ENCODE assay signal across 8 cellular contexts in the genomic region with DNA sequence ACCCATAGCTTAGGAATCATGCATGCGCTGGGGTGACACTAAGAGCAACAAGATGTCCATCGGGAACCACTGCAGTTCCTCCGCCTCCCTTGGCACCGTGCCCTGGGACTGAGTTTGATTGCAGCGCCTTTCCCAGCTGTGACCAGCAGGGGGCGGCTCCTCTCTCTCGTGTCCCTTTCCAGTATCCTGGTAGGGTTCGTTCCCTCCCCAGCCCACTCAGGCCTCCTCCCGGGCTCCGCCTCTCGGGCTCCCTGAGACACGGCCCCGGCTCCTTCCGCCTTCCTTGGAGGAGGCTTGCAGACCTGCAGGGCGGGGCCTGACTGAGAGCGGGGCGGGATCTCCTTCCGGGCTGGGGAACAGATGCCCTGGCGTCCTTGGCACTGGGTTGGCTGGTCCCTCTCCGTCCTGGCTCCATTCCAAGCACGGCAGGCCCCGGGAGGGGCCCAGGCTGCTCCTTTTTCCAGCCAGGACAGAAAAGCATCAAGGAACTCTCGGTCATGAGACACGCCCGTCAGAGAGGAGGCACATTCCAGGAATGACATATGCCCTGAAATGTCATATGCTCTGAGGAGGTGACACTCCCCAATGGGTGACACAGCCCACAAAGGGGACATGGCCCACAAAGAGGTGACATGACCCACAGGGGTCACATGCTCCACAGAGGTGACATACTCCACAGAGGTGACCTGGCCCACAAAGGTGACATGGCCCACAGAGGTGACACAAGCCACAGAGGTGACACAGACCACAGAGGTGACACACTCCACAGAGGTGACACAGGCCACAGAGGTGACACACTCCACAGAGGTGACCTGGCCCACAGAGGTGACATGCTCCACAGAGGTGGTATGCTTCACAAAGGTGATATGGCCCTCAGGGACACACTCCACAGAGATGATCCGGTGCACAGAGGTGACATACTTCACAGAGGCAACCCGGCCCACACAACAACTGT.
DNase-seq lines count a peak whose midpoint lies in the region; ATAC-seq and TF ChIP-seq lines count a peak whose summit lies in the region.

No MANE protein-coding gene starts in this region.

- TF ChIP-seq CTCF in endothelial cell (IDR thresholded peaks at IDR 0.05; ENCODE audit: unreplicated experiment) = peak; percentile 98

- no peak overlapping the region for H4K5ac ChIP-seq in mesendoderm (ENCODE audit: low read length)

- no peak overlapping the region for H3K18ac ChIP-seq in mesendoderm (ENCODE audit: low read length)

- H2BK120ac ChIP-seq in mesendoderm (ENCODE audit: low read depth, low read length) = no peak overlapping the region

- no peaks in the 10 kb centered on the region for H3K36me3 Mint-ChIP-seq in endothelial cell (ENCODE audit: low read depth, unreplicated experiment)

- no peaks in the 10 kb centered on the region for H3K9me3 ChIP-seq in NT2/D1 (ENCODE audit: insufficient read depth, low read length)

- no peaks in the 10 kb centered on the region for H3K79me1 ChIP-seq in mesendoderm (ENCODE audit: low read length)

- H3K9ac ChIP-seq in NT2/D1 (ENCODE audit: insufficient read length, low read depth) = peak overlapping the region; percentile 46
- no peak overlapping the region for H3K9ac ChIP-seq in mesendoderm (ENCODE audit: low read length)

- no peaks in the 10 kb centered on the region for H3K9me3 Mint-ChIP-seq in endothelial cell (ENCODE audit: unreplicated experiment)

- H3K4me3 ChIP-seq in NT2/D1 (ENCODE audit: insufficient read length, low read depth) (peak overlapping the region; percentile 20), mesendoderm (ENCODE audit: low read length) (no peak overlapping the region)

- H3K27me3 ChIP-seq in NT2/D1 (ENCODE audit: insufficient read depth, insufficient read length) (no peaks in the 10 kb centered on the region), mesendoderm (ENCODE audit: insufficient read depth, low read length, poor library complexity) (no peaks in the 10 kb centered on the region)

- no CpG with 5 or more reads among the region's 27 CpGs for WGBS in mesendoderm (ENCODE audit: extremely low coverage, insufficient coverage, low lambda C conversion rate)

- H3K56ac ChIP-seq in mesendoderm (ENCODE audit: low read length) = no peak overlapping the region

- no peak overlapping the region for H2BK5ac ChIP-seq in mesendoderm (ENCODE audit: low read length)

- no peak for ATAC-seq in HG02938 (IDR thresholded peaks at IDR 0.05; ENCODE audit: unreplicated experiment)

- H3K79me2 ChIP-seq in mesendoderm (ENCODE audit: control insufficient read depth, insufficient read depth, low read length) = no peaks in the 10 kb centered on the region

- H2AK5ac ChIP-seq in mesendoderm (ENCODE audit: low read length) = no peak overlapping the region

- H2BK15ac ChIP-seq in mesendoderm (replicated peaks; ENCODE audit: low read depth) = no peak overlapping the region

- DNase-seq in G401 (ENCODE audit: low spot score) (peak; percentile 84), HS-27A (ENCODE audit: low read depth) (peak; percentile 99), NT2/D1 (ENCODE audit: low read depth, low spot score) (peak; percentile 95), endothelial cell (ENCODE audit: low spot score) (peak; percentile 94), mesendoderm (peak; percentile 99)
- peak; percentile 23 for DNase-seq in activated CD8-positive, alpha-beta memory T cell treated with anti-CD3 and anti-CD28 coated beads, Interleukin-2, amount 50 U/mL, for 24 hours (ENCODE audit: extremely low read depth)
- DNase-seq in stimulated activated CD8-positive, alpha-beta memory T cell treated with anti-CD3 and anti-CD28 coated beads, Interleukin-12 subunit alpha, Interleukin-12 subunit beta, amount 100 ng/mL, for 4 hours (ENCODE audit: low read depth) = peak; percentile 36

- H3K4me2 ChIP-seq in mesendoderm (ENCODE audit: low read length) = peak overlapping the region; percentile 35

- H3K27ac ChIP-seq in mesendoderm (ENCODE audit: low read depth, low read length) = no peak overlapping the region

- peaks cover 4% of the 10 kb centered on the region for H3K4me1 Mint-ChIP-seq in endothelial cell (ENCODE audit: unreplicated experiment)

- H3K4me1 ChIP-seq in NT2/D1 (ENCODE audit: insufficient read depth, insufficient read length) = peaks cover 5% of the 10 kb centered on the region
- H3K4me1 ChIP-seq in mesendoderm (ENCODE audit: control insufficient read depth, low read depth, low read length) = peaks cover 1% of the 10 kb centered on the region

- H3K4ac ChIP-seq in mesendoderm (ENCODE audit: low read depth, low read length) = no peak overlapping the region

- no peak overlapping the region for H3K4me3 Mint-ChIP-seq in endothelial cell (ENCODE audit: unreplicated experiment)

- no peak overlapping the region for H3K23ac ChIP-seq in mesendoderm (ENCODE audit: low read length)

- in situ Hi-C loops in G401 (cut with HindIII; ENCODE audit: low sequenced_read_pairs) = no loop called here

- no peak overlapping the region for H4K8ac ChIP-seq in mesendoderm (ENCODE audit: low read depth, low read length)

- no peaks in the 10 kb centered on the region for H3K27me3 Mint-ChIP-seq in endothelial cell (ENCODE audit: unreplicated experiment)

- no peak overlapping the region for H3K27ac Mint-ChIP-seq in endothelial cell (ENCODE audit: unreplicated experiment)

- H3K36me3 ChIP-seq in NT2/D1 (ENCODE audit: insufficient read depth, insufficient read length, low read length) = no peaks in the 10 kb centered on the region
- no peaks in the 10 kb centered on the region for H3K36me3 ChIP-seq in mesendoderm (ENCODE audit: control insufficient read depth, insufficient read depth, low read length)

Comparison
In these comparisons a context has a peak if more than half of its experiments do, and no peak if none do; other contexts are left out.
1. DNase-seq: peak in every context shown above with its lines; median percentile 99 in HS-27A; 99 in mesendoderm; 95 in NT2/D1; 94 in endothelial cell; 84 in G401; 36 in stimulated activated CD8-positive, alpha-beta memory T cell treated with anti-CD3 and anti-CD28 coated beads, Interleukin-12 subunit alpha, Interleukin-12 subunit beta, amount 100 ng/mL, for 4 hours; 23 in activated CD8-positive, alpha-beta memory T cell treated with anti-CD3 and anti-CD28 coated beads, Interleukin-2, amount 50 U/mL, for 24 hours.